ENCODE assay signal across 18 cellular contexts in genomic region chr7:36021917-36022550, GRCh38.
DNase-seq lines count a peak whose midpoint lies in the region; ATAC-seq and TF ChIP-seq lines count a peak whose summit lies in the region.
"Had no signal": no experiment of that assay in that cellular context is flagged by ENCODE, and none has a peak within 500 bp of the region (broad histone marks: within the 10 kb centered on the region; RNA-seq: fewer than 3 reads in every experiment).

No MANE protein-coding gene starts in this region.

- DNase-seq in DMS 273 (lab: John Stamatoyannopoulos, UW; ENCODE audit: unreplicated experiment), result peak; percentile 27
- DNase-seq in DMS 273 treated with DMSO at 0.1 percent for 48 hours (lab: John Stamatoyannopoulos, UW), result no peak
- DNase-seq in dorsolateral prefrontal cortex, result peak in 6 of 10 donors; percentile 7 to 52 (median 37)
- DNase-seq in myocyte (ENCODE audit: low read depth), result peak; percentile 34
- peak in 40 of 49 donors; percentile 15 to 80 (median 48) for DNase-seq in substantia nigra (lab: John Stamatoyannopoulos, UW)
- DNase-seq in chondrocyte (ENCODE audit: low spot score), result no peak
- no peak for DNase-seq in NCI-H1694 (lab: John Stamatoyannopoulos, UW)
- DNase-seq: activated CD4-positive, alpha-beta T cell treated with anti-CD3 and anti-CD28 coated beads, Interleukin-2, amount 50 U/mL, for 1 hour; brain microvascular endothelial cell; effector CD4-positive, alpha-beta T cell; mucosa of descending colon; NCI-H2107; upper lobe of left lung had no signal

- intact Hi-C loops in dorsolateral prefrontal cortex (cut with DNase I), result loop anchor here in 1 of 2 donors (2.0 kb wide), 1 partner anchor 269 kb away; no protein-coding TSS in a partner anchor

- no peak overlapping the region for H3K4me3 ChIP-seq in dorsolateral prefrontal cortex
- H3K4me3 ChIP-seq: BLaER1 treated with 17β-estradiol and CSF1 and Interleukin-3, amounts not matched to agents 10 nM and 100 nM; K562; mucosa of descending colon; upper lobe of left lung had no signal

- H3K27me3 Mint-ChIP-seq in chondrocyte (ENCODE audit: low read depth), result no peaks in the 10 kb centered on the region

- H3K27ac ChIP-seq in dorsolateral prefrontal cortex (peak overlapping the region in 1 of 59 donors; percentile 19), substantia nigra (ENCODE audit: low read depth, low read length, poor library complexity, severe bottlenecking) (no peak overlapping the region)
- H3K27ac ChIP-seq: 22Rv1; BLaER1 treated with 17β-estradiol and CSF1 and Interleukin-3, amounts not matched to agents 10 nM and 100 nM; brain microvascular endothelial cell; upper lobe of left lung had no signal

- no peak overlapping the region for H3K27ac Mint-ChIP-seq in chondrocyte (ENCODE audit: unreplicated experiment)
- H3K27ac Mint-ChIP-seq: activated naive CD4-positive, alpha-beta T cell treated with anti-CD3 and anti-CD28 coated beads for 36 hours had no signal

- no peak for ATAC-seq in HG02885 (IDR thresholded peaks at IDR 0.05; ENCODE audit: poor library complexity, unreplicated experiment)
- ATAC-seq: mucosa of descending colon had no signal

- no peaks in the 10 kb centered on the region for H3K27me3 ChIP-seq in dorsolateral prefrontal cortex
- H3K27me3 ChIP-seq: BLaER1 treated with 17β-estradiol and CSF1 and Interleukin-3, amounts not matched to agents 10 nM and 100 nM; brain microvascular endothelial cell; upper lobe of left lung had no signal

- H3K4me1 Mint-ChIP-seq in chondrocyte (ENCODE audit: low read depth), result no peaks in the 10 kb centered on the region

- H3K36me3 Mint-ChIP-seq in chondrocyte (ENCODE audit: low read depth), result no peaks in the 10 kb centered on the region

- H3K4me3 Mint-ChIP-seq in chondrocyte (ENCODE audit: unreplicated experiment), result no peak overlapping the region
- H3K4me3 Mint-ChIP-seq: activated naive CD4-positive, alpha-beta T cell treated with anti-CD3 and anti-CD28 coated beads for 36 hours had no signal

- peaks cover under 1% of the 10 kb centered on the region for H3K9me3 Mint-ChIP-seq in chondrocyte (ENCODE audit: low read depth)
- H3K9me3 Mint-ChIP-seq: activated naive CD4-positive, alpha-beta T cell treated with anti-CD3 and anti-CD28 coated beads for 36 hours had no signal

- peak in 6 of 56 donors; percentile 7 to 13 (median 8) for TF ChIP-seq CTCF in dorsolateral prefrontal cortex (IDR thresholded peaks at IDR 0.05 in 54 of 56, conservative IDR thresholded peaks at IDR 0.05 in 2 of 56; ENCODE audit: low read depth in 1 of 56, partially characterized antibody in 56 of 56)
- no peak for TF ChIP-seq CTCF in chondrocyte (IDR thresholded peaks at IDR 0.05)

Comparison
In these comparisons a context has a peak if more than half of its experiments do, and no peak if none do; other contexts are left out.
1. DNase-seq: peak in DMS 273 (single experiment), dorsolateral prefrontal cortex (6 of 10), myocyte (single experiment) and substantia nigra (40 of 49); none in DMS 273 treated with DMSO at 0.1 percent for 48 hours (single experiment), chondrocyte (single experiment) and NCI-H1694 (single experiment).